Comparison of ENCODE assay signal across 10 cellular contexts in the genomic region with DNA sequence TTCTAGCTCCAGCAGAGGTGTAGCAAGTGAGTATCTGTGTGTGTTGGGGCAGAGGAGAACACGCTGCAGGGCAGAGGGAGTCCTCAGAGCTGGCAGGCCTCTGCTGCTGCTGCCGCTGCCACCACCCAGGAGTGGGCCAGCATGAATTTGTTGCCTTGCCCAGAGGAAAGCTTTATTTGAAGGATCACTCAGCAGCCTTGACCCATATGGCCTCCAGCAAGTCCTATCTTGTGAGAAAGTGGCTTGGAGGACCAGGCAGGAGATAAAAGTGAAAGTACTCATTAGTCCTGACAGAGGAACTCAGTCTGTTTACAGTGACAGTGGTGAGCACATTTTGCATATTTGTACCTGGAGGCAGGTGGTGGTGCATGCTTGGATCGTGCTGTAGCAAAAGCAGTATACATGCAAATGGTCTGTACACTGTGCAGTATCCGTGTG. TPM values are rescaled to one million over a fixed set of nuclear protein-coding genes. Genes with fewer than 3 reads are reported as not detected.
DNase-seq lines count a peak whose midpoint lies in the region; ATAC-seq and TF ChIP-seq lines count a peak whose summit lies in the region.
"Had no signal": no experiment of that assay in that cellular context is flagged by ENCODE, and none has a peak within 500 bp of the region (broad histone marks: within the 10 kb centered on the region; RNA-seq: fewer than 3 reads in every experiment).

No MANE protein-coding gene starts in this region.

- TF ChIP-seq CTCF in activated B cell treated with CpG ODN at 0.5 μM for 24 hours (IDR thresholded peaks at IDR 0.05) (no peak), thoracic aorta (IDR thresholded peaks at IDR 0.05) (no peak)

- peaks cover 17% of the 10 kb centered on the region for H3K36me3 Mint-ChIP-seq in activated B cell treated with CpG ODN at 0.5 μM for 24 hours (ENCODE audit: low read depth)

- POLR2A ChIA-PET in activated B cell treated with CpG ODN at 0.5 μM for 24 hours (lab: Charles Lee): interaction anchor here (0.6 to 4.8 kb wide), 4 partner anchors 8 to 1462 kb away, joined by 3 to 68 read pairs (median 25); a partner anchor contains a TSS

- no peaks in the 10 kb centered on the region for H3K9me3 ChIP-seq in thoracic aorta
- H3K9me3 ChIP-seq: SJSA1 had no signal

- no peaks in the 10 kb centered on the region for H3K27me3 Mint-ChIP-seq in activated B cell treated with CpG ODN at 0.5 μM for 24 hours

- CTCF ChIA-PET in activated B cell treated with CpG ODN at 0.5 μM for 24 hours (lab: Charles Lee): interaction anchor here (0.9 to 1.5 kb wide), 2 partner anchors 11 to 148 kb away, joined by 3 to 4 read pairs; no protein-coding TSS in a partner anchor

- no peaks in the 10 kb centered on the region for H3K36me3 ChIP-seq in thoracic aorta

- DNase-seq in activated effector memory CD4-positive, alpha-beta T cell treated with anti-CD3 and anti-CD28 coated beads, Interleukin-2, amount 50 U/mL, for 16 hours: peak; percentile 64
- DNase-seq in activated effector memory CD4-positive, alpha-beta T cell treated with Interleukin-2 at 50 U/mL for 16 hours: no peak
- DNase-seq in activated B cell treated with CpG ODN at 0.5 μM for 24 hours: no peak
- no peak for DNase-seq in thoracic aorta (ENCODE audit: low spot score)
- DNase-seq in hepatic stellate cell (ENCODE audit: low spot score): no peak
- DNase-seq in NCI-H2227 treated with DMSO at 0.1 percent for 48 hours (lab: John Stamatoyannopoulos, UW): no peak
- no peak for DNase-seq in NCI-H1436 (lab: John Stamatoyannopoulos, UW)
- DNase-seq: DND-41 had no signal

- peak overlapping the region; percentile 91 for H3K4me3 ChIP-seq in thoracic aorta
- H3K4me3 ChIP-seq: SJSA1 had no signal

- H3K27ac ChIP-seq in thoracic aorta: peak overlapping the region in 1 of 2 donors; percentile 91
- H3K27ac ChIP-seq: SJSA1 had no signal

- H3K27ac Mint-ChIP-seq in activated B cell treated with CpG ODN at 0.5 μM for 24 hours: peak overlapping the region; percentile 95

- H3K27me3 ChIP-seq in thoracic aorta (replicated peaks; ENCODE audit: insufficient read depth): no peaks in the 10 kb centered on the region
- H3K27me3 ChIP-seq: SJSA1 had no signal

- H3K4me1 ChIP-seq in thoracic aorta (ENCODE audit: control insufficient read depth in 1 of 2, low read depth in 2 of 2): peaks cover 45 to 75% of the 10 kb centered on the region in 2 donors

- no peaks in the 10 kb centered on the region for H3K9me3 Mint-ChIP-seq in activated B cell treated with CpG ODN at 0.5 μM for 24 hours

- H3K4me1 Mint-ChIP-seq in activated B cell treated with CpG ODN at 0.5 μM for 24 hours: peaks cover 90% of the 10 kb centered on the region

- peak overlapping the region; percentile 94 for H3K4me3 Mint-ChIP-seq in activated B cell treated with CpG ODN at 0.5 μM for 24 hours

- intact Hi-C loops in activated B cell treated with CpG ODN at 0.5 μM for 24 hours (cut with micrococcal nuclease): loop anchor here (5.0 kb wide), 3 partner anchors 53 to 1547 kb away; a partner anchor contains a TSS

- ATAC-seq in HG02981 (IDR thresholded peaks at IDR 0.05; ENCODE audit: unreplicated experiment) (peak; percentile 61), activated B cell treated with CpG ODN at 0.5 μM for 24 hours (ENCODE audit: low read depth) (peak; percentile 47), thoracic aorta (ENCODE audit: insufficient number of reproducible peaks, low FRiP score, low read depth) (no peak)

RNA-seq across cellular contexts. Expression of a gene that starts 3.1 kb away (rescaled TPM):
- total RNA-seq in activated B cell treated with CpG ODN at 0.5 μM for 24 hours (61.4 and 73.1 TPM in 2 replicates), thoracic aorta (10 to 100 TPM; 55.8 to 62.7 TPM)
